ENCODE assay signal across 15 cellular contexts in genomic region chr18:44942073-44942472, GRCh38.
A peak's percentile ranks its signal among the peaks of the same experiment; 100 is the strongest.
DNase-seq lines count a peak whose midpoint lies in the region; ATAC-seq and TF ChIP-seq lines count a peak whose summit lies in the region.
"Had no signal": no experiment of that assay in that cellular context is flagged by ENCODE, and none has a peak within 500 bp of the region (broad histone marks: within the 10 kb centered on the region; RNA-seq: fewer than 3 reads in every experiment).

No MANE protein-coding gene starts in this region.

- DNase-seq in adipocyte (ENCODE audit: low read depth) (no peak), mesenchymal stem cell (no peak), psoas muscle (no peak), cerebellar cortex (ENCODE audit: low spot score) (no peak), left ventricle myocardium superior (no peak), NCI-H1930 (lab: John Stamatoyannopoulos, UW) (no peak)
- DNase-seq: 8988T; Calu3; CD8-positive, alpha-beta T cell; DMS79 treated with DMSO at 0.1 percent for 48 hours; GF-D8; HCEC 1CT had no signal

- no peak overlapping the region for H2AFZ ChIP-seq in mesenchymal stem cell (ENCODE audit: low read depth, low read length)
- H2AFZ ChIP-seq: GM23338 had no signal

- H3K4ac ChIP-seq in mesenchymal stem cell (ENCODE audit: low read depth in 1 of 2, low read length in 2 of 2), result no peak overlapping the region

- H2BK120ac ChIP-seq in mesenchymal stem cell (ENCODE audit: low read depth, low read length), result no peak overlapping the region

- H3K4me1 ChIP-seq in adipocyte (ENCODE audit: control insufficient read depth, insufficient read depth, low read length) (peaks cover 39% of the 10 kb centered on the region), mesenchymal stem cell (ENCODE audit: control insufficient read depth, insufficient read depth, low read depth, low read length) (peaks cover 1% of the 10 kb centered on the region), psoas muscle (peaks cover 44% of the 10 kb centered on the region)

- no peak overlapping the region for H3K18ac ChIP-seq in mesenchymal stem cell (ENCODE audit: low read depth in 1 of 2, low read length in 2 of 2)

- H2BK5ac ChIP-seq in mesenchymal stem cell (ENCODE audit: low read depth, low read length, poor library complexity, severe bottlenecking), result no peak overlapping the region

- WGBS in mesenchymal stem cell, result 100% methylated on average over 1 of the region's 2 CpGs
- WGBS in psoas muscle, 3 donors, result 87 to 89% (median 88%) methylated on average over 2 of the region's 2 CpGs

- H3K27ac ChIP-seq in mesenchymal stem cell (ENCODE audit: low read length, poor library complexity, severe bottlenecking) (no peak overlapping the region), psoas muscle (no peak overlapping the region)
- H3K27ac ChIP-seq: BLaER1 treated with 17β-estradiol and CSF1 and Interleukin-3, amounts not matched to agents 10 nM and 100 nM had no signal

- no peak overlapping the region for H3K23ac ChIP-seq in mesenchymal stem cell (ENCODE audit: low read length in 2 of 2)

- H2BK15ac ChIP-seq in mesenchymal stem cell (ENCODE audit: low read depth, poor library complexity, severe bottlenecking), result no peak overlapping the region

- peak overlapping the region; percentile 97 for H2AK5ac ChIP-seq in mesenchymal stem cell (ENCODE audit: low read length, severe bottlenecking)

- peak overlapping the region; percentile 43 for H3K4me3 ChIP-seq in adipocyte (ENCODE audit: low read length)
- H3K4me3 ChIP-seq in mesenchymal stem cell (ENCODE audit: insufficient read depth in 1 of 2, low read depth in 1 of 2, low read length in 2 of 2), result no peak overlapping the region
- no peak overlapping the region for H3K4me3 ChIP-seq in psoas muscle
- H3K4me3 ChIP-seq: BLaER1 treated with 17β-estradiol and CSF1 and Interleukin-3, amounts not matched to agents 10 nM and 100 nM; GM23338 had no signal

- intact Hi-C loops in psoas muscle (cut with DNase I), result no loop called here
- intact Hi-C loops in left ventricle myocardium superior (cut with micrococcal nuclease), result no loop called here

- H2BK12ac ChIP-seq in mesenchymal stem cell (ENCODE audit: low read length in 2 of 2), result no peak overlapping the region

- peaks cover 21% of the 10 kb centered on the region for H3K79me1 ChIP-seq in mesenchymal stem cell (replicated peaks; ENCODE audit: low read length, poor library complexity, severe bottlenecking)

- H3K9me3 ChIP-seq in adipocyte (ENCODE audit: control insufficient read depth, low read length) (no peaks in the 10 kb centered on the region), mesenchymal stem cell (ENCODE audit: control insufficient read depth, low read length) (no peaks in the 10 kb centered on the region), psoas muscle (no peaks in the 10 kb centered on the region)

- ATAC-seq in psoas muscle, result peak in 3 of 4 donors; percentile 54 to 76 (median 76)
- ATAC-seq in HG03432 (IDR thresholded peaks at IDR 0.05; ENCODE audit: unreplicated experiment), result no peak
- ATAC-seq in left ventricle myocardium superior, result no peak
- ATAC-seq: CD8-positive, alpha-beta T cell; GM23338 had no signal

- H4K8ac ChIP-seq in mesenchymal stem cell (ENCODE audit: low read length), result no peak overlapping the region

- no peak overlapping the region for H3K14ac ChIP-seq in mesenchymal stem cell (ENCODE audit: low read length in 2 of 2)

- no peak overlapping the region for H4K91ac ChIP-seq in mesenchymal stem cell (ENCODE audit: low read length)

- H3K27me3 ChIP-seq in adipocyte (replicated peaks; ENCODE audit: control insufficient read depth, insufficient read depth, low read length) (no peaks in the 10 kb centered on the region), mesenchymal stem cell (ENCODE audit: control insufficient read depth in 1 of 2, insufficient read depth in 1 of 2, low read length in 2 of 2) (no peaks in the 10 kb centered on the region), psoas muscle (ENCODE audit: insufficient read depth in 3 of 3, low read length in 2 of 3) (no peaks in the 10 kb centered on the region)
- H3K27me3 ChIP-seq: BLaER1 treated with 17β-estradiol and CSF1 and Interleukin-3, amounts not matched to agents 10 nM and 100 nM had no signal

- H3K9ac ChIP-seq in adipocyte (ENCODE audit: low read length) (peak overlapping the region; percentile 69), mesenchymal stem cell (ENCODE audit: low read length) (no peak overlapping the region)
- H3K9ac ChIP-seq: BLaER1 treated with 17β-estradiol and CSF1 and Interleukin-3, amounts not matched to agents 10 nM and 100 nM had no signal

- H3K36me3 ChIP-seq in adipocyte (ENCODE audit: control insufficient read depth, insufficient read depth, low read length, severe bottlenecking) (no peaks in the 10 kb centered on the region), mesenchymal stem cell (ENCODE audit: control insufficient read depth in 1 of 2, insufficient read depth in 2 of 2, low read depth in 1 of 2, low read length in 2 of 2) (peaks cover 0 to 2% of the 10 kb centered on the region in 2 experiments), psoas muscle (ENCODE audit: insufficient read depth in 1 of 2, low read depth in 1 of 2) (no peaks in the 10 kb centered on the region)
- H3K36me3 ChIP-seq: BLaER1 treated with 17β-estradiol and CSF1 and Interleukin-3, amounts not matched to agents 10 nM and 100 nM had no signal

- no peak overlapping the region for H3K4me2 ChIP-seq in mesenchymal stem cell (ENCODE audit: low read length, poor library complexity, severe bottlenecking)
- H3K4me2 ChIP-seq: GM23338 had no signal

- TF ChIP-seq CTCF in psoas muscle (IDR thresholded peaks at IDR 0.05), result no peak

Comparison
In these comparisons a context has a peak if more than half of its experiments do, and no peak if none do; other contexts are left out.
1. ATAC-seq: peak in psoas muscle (3 of 4); none in HG03432 (single experiment) and left ventricle myocardium superior (single experiment).